In genomic region chr1:26594593-26594992, GRCh38 we compare ENCODE assay signal across 5 cellular contexts.
DNase-seq lines count a peak whose midpoint lies in the region; ATAC-seq, FAIRE-seq and TF ChIP-seq lines count a peak whose summit lies in the region.
"Not testable (repeated sequence)": the region's sequence is repeated elsewhere in the genome, so short reads cannot be mapped to it uniquely, and the experiment has no call there.

No MANE protein-coding gene starts in this region.

- CTCF ChIA-PET in HEK293T (lab: Yijun Ruan, JAX); K562 (lab: Yijun Ruan, JAX; ENCODE audit: low intra/inter-chr PET ratio): not testable (repeated sequence)
- CTCF ChIA-PET in Panc1 (lab: Charles Lee): interaction anchor here (0.7 to 0.8 kb wide), 2 partner anchors 214 to 263 kb away, joined by 3 to 10 read pairs; no protein-coding TSS in a partner anchor

- not testable (repeated sequence) for DNase-seq in HEK293T (ENCODE audit: extremely low spot score); Panc1 (ENCODE audit: low read depth, low spot score); K562 (ENCODE audit: extremely low read depth in 1 of 4, low spot score in 3 of 4)
- peak; percentile 24 for DNase-seq in WERI-Rb-1
- DNase-seq in sigmoid colon: peak; percentile 10

- H3K4me3 ChIP-seq in Panc1 (ENCODE audit: low read depth in 2 of 2, low read length in 2 of 2); WERI-Rb-1 (ENCODE audit: low read depth, low read length); K562; sigmoid colon: not testable (repeated sequence)

- 14% methylated on average over 6 of the region's 6 CpGs for WGBS in K562 (ENCODE audit: insufficient coverage, low coverage, missing lambda C conversion rate)
- WGBS in sigmoid colon, 2 donors: 92 to 97% methylated on average over 6 of the region's 6 CpGs

- not testable (repeated sequence) for TF ChIP-seq POLR2A in K562 (conservative IDR thresholded peaks at IDR 0.05); sigmoid colon (IDR thresholded peaks at IDR 0.05)

- BruUV-seq in Panc1 (replicated peaks; lab: Mats Ljungman, UMichigan); K562 (replicated peaks; lab: Mats Ljungman, UMichigan): not testable (repeated sequence)

- H2AFZ ChIP-seq in K562 (ENCODE audit: low read depth, low read length): not testable (repeated sequence)

- not testable (repeated sequence) for FAIRE-seq in K562 (lab: Jason Lieb, UNC)

- H3K9me1 ChIP-seq in K562 (ENCODE audit: control insufficient read depth, insufficient read depth, low read length): not testable (repeated sequence)

- in situ Hi-C loops in Panc1 (cut with HindIII; ENCODE audit: low pct_unique_long_range_greater_than_20kb, low sequenced_read_pairs); K562 (cut with MboI): not testable (repeated sequence)

- POLR2A ChIA-PET in HEK293T (lab: Yijun Ruan, JAX): interaction anchor here (1.1 kb wide), 1 partner anchor 98 kb away, joined by 4 read pairs; no protein-coding TSS in a partner anchor
- POLR2A ChIA-PET in Panc1 (lab: Charles Lee): interaction anchor here (0.6 kb wide), 1 partner anchor 216 kb away, joined by 9 read pairs; no protein-coding TSS in a partner anchor
- POLR2A ChIA-PET in K562 (lab: Yijun Ruan, JAX): interaction anchor here (0.6 to 1.2 kb wide), 5 partner anchors 11 to 288 kb away, joined by 3 to 4 read pairs (median 3); no protein-coding TSS in a partner anchor

- ATAC-seq in Panc1 (peak; percentile 48), K562 (peak; percentile 57)

- not testable (repeated sequence) for TF ChIP-seq RAD21 in K562 (CRISPR knock-in tag; conservative IDR thresholded peaks at IDR 0.05 in 1 of 2, IDR thresholded peaks at IDR 0.05 in 1 of 2)

- not testable (repeated sequence) for H3K4me2 ChIP-seq in K562 (ENCODE audit: insufficient read depth, low read length)

- intact Hi-C loops in Panc1 (cut with micrococcal nuclease; ENCODE audit: unreplicated experiment); K562 (cut with micrococcal nuclease); sigmoid colon (cut with DNase I): not testable (repeated sequence)

- H3K9me3 ChIP-seq in Panc1 (ENCODE audit: control insufficient read depth, insufficient read depth, low read depth, low read length); WERI-Rb-1 (ENCODE audit: severe bottlenecking); K562 (replicated peaks; ENCODE audit: control insufficient read depth, insufficient read depth, low read depth, low read length); sigmoid colon: not testable (repeated sequence)

- TF ChIP-seq CTCF in Panc1 (IDR thresholded peaks at IDR 0.05); WERI-Rb-1 (IDR thresholded peaks at IDR 0.05; ENCODE audit: low read depth, low read length); K562 (IDR thresholded peaks at IDR 0.05 in 2 of 3, conservative IDR thresholded peaks at IDR 0.05 in 1 of 3; ENCODE audit: insufficient read depth in 2 of 3, low read depth in 1 of 3, low read length in 3 of 3); sigmoid colon (IDR thresholded peaks at IDR 0.05): not testable (repeated sequence)

- H3K27ac ChIP-seq in Panc1 (ENCODE audit: low read length); WERI-Rb-1; K562 (ENCODE audit: extremely low read depth, low read depth, low read length); sigmoid colon: not testable (repeated sequence)

- not testable (repeated sequence) for H3K4me1 ChIP-seq in Panc1 (ENCODE audit: control insufficient read depth, insufficient read depth, low read length); K562 (replicated peaks in 1 of 2; ENCODE audit: control insufficient read depth in 2 of 2, insufficient read depth in 2 of 2, low read length in 2 of 2); sigmoid colon

- H3K27me3 ChIP-seq in Panc1 (ENCODE audit: control insufficient read depth, insufficient read depth, low read length); WERI-Rb-1 (ENCODE audit: insufficient read depth, low read depth, severe bottlenecking); K562 (ENCODE audit: control insufficient read depth in 2 of 2, insufficient read depth in 2 of 2, low read length in 2 of 2); sigmoid colon: not testable (repeated sequence)

- not testable (repeated sequence) for H3K9ac ChIP-seq in K562 (ENCODE audit: insufficient read depth in 1 of 2, low read depth in 2 of 2, low read length in 2 of 2)

- H3K36me3 ChIP-seq in Panc1 (ENCODE audit: control insufficient read depth, insufficient read depth, low read length); WERI-Rb-1; K562 (ENCODE audit: control insufficient read depth, insufficient read depth, low read length); sigmoid colon: not testable (repeated sequence)

- not testable (repeated sequence) for H3K79me2 ChIP-seq in K562 (ENCODE audit: control insufficient read depth, insufficient read depth, low read length)

- not testable (repeated sequence) for TF ChIP-seq EP300 in K562 (IDR thresholded peaks at IDR 0.05; ENCODE audit: low read length); sigmoid colon (IDR thresholded peaks at IDR 0.05)

- not testable (repeated sequence) for H4K20me1 ChIP-seq in K562 (replicated peaks; ENCODE audit: control insufficient read depth, insufficient read depth, low read length)

TF ChIP-seq in HEK293T, 16 proteins besides CTCF, POLR2A, EP300 and RAD21:
- 0 out of 2 replicates have a peak, but pooled peaks have one; percentile 18 for TF ChIP-seq PKNOX1 (IDR thresholded peaks at IDR 0.05)

TF ChIP-seq in K562, 482 proteins besides CTCF, POLR2A, EP300 and RAD21:
- peak in 1 of 2 experiments; percentile 43; a peak in 1 of 4 replicates for TF ChIP-seq MLLT1 (IDR thresholded peaks at IDR 0.05)
- TF ChIP-seq PBX2 (CRISPR knock-in tag; IDR thresholded peaks at IDR 0.05; ENCODE audit: low read depth): 0 out of 2 replicates have a peak, but pooled peaks have one; percentile 32
- not testable (repeated sequence) for TF ChIP-seq PBX2 (tag; conservative IDR thresholded peaks at IDR 0.05; ENCODE audit: low read depth)
- TF ChIP-seq ZNF12 (CRISPR knock-in tag; IDR thresholded peaks at IDR 0.05): peak; percentile 31; the same call in 1 of the 2 replicates
- peak; percentile 91 for TF ChIP-seq PKNOX1 (IDR thresholded peaks at IDR 0.05)
